Comparison of ENCODE assay signal across 8 cellular contexts in the genomic region with DNA sequence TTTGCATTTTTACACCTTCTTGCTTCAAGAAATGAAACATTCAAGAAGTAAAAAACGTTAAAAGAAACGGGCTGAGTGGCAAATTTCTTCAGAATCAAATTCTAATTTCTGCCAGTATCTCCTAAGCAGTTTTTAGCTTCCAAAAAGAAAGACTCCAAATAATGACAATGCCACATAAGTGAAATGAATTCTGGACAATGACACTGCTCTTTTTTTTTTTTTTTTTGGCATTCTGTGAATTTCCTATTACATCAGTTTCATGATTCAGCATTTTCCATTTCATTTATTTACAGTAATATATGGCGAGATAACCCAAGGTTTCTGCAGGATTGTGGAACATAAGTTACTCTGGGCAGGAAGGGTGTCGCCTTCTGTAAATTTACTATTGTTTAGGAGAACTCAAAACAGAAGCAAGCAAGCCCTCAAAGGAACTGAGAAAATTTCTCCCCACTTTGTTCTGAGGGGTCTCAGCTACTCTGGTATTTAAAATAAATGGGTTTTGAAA. TPM values are rescaled to one million over a fixed set of nuclear protein-coding genes. Genes with fewer than 3 reads are reported as not detected.
DNase-seq lines count a peak whose midpoint lies in the region; ATAC-seq and TF ChIP-seq lines count a peak whose summit lies in the region.

No MANE protein-coding gene starts in this region.

- ATAC-seq in activated T-cell treated with anti-CD3 and anti-CD28 coated beads, Interleukin-2, amount 50 U/mL, for 72 hours (replicated peaks in 1 of 2), result no peak
- ATAC-seq in activated T-helper 17 cell treated with anti-CD3 and anti-CD28 coated beads, Interleukin-2, amount 50 U/mL, for 72 hours (replicated peaks), result no peak

- TF ChIP-seq POLR2A in adrenal gland (IDR thresholded peaks at IDR 0.05), result no peak

- 41% methylated on average over 4 of the region's 4 CpGs for WGBS in thymus
- WGBS in adrenal gland, 4 donors, result 43 to 57% (median 53%) methylated on average over 4 of the region's 4 CpGs

- H3K4me1 ChIP-seq in thymus (ENCODE audit: control insufficient read depth, insufficient read depth, low read length) (peaks cover 4% of the 10 kb centered on the region), adrenal gland (replicated peaks in 1 of 2) (peaks cover 0 to 35% of the 10 kb centered on the region in 2 donors)

- H3K27me3 Mint-ChIP-seq in activated T-cell treated with anti-CD3 and anti-CD28 coated beads, Interleukin-2, amount 50 U/mL, for 72 hours (ENCODE audit: low read depth), result no peaks in the 10 kb centered on the region
- H3K27me3 Mint-ChIP-seq in activated T-helper 17 cell treated with anti-CD3 and anti-CD28 coated beads, Interleukin-2, amount 50 U/mL, for 72 hours, result no peaks in the 10 kb centered on the region

- peak overlapping the region; percentile 96 for H3K4me3 Mint-ChIP-seq in activated T-cell treated with anti-CD3 and anti-CD28 coated beads, Interleukin-2, amount 50 U/mL, for 72 hours
- H3K4me3 Mint-ChIP-seq in activated T-helper 17 cell treated with anti-CD3 and anti-CD28 coated beads, Interleukin-2, amount 50 U/mL, for 72 hours, result peak overlapping the region; percentile 94

- intact Hi-C loops in adrenal gland (cut with DNase I), result no loop called here

- H3K27ac ChIP-seq in thymus (ENCODE audit: low read depth), result no peak overlapping the region
- H3K27ac ChIP-seq in adrenal gland, result no peak overlapping the region

- H3K27ac Mint-ChIP-seq in activated T-cell treated with anti-CD3 and anti-CD28 coated beads, Interleukin-2, amount 50 U/mL, for 72 hours, result peak overlapping the region; percentile 98
- peak overlapping the region; percentile 98 for H3K27ac Mint-ChIP-seq in activated T-helper 17 cell treated with anti-CD3 and anti-CD28 coated beads, Interleukin-2, amount 50 U/mL, for 72 hours

- no peaks in the 10 kb centered on the region for H3K9me3 Mint-ChIP-seq in activated T-cell treated with anti-CD3 and anti-CD28 coated beads, Interleukin-2, amount 50 U/mL, for 72 hours
- no peaks in the 10 kb centered on the region for H3K9me3 Mint-ChIP-seq in activated T-helper 17 cell treated with anti-CD3 and anti-CD28 coated beads, Interleukin-2, amount 50 U/mL, for 72 hours

- H3K9me3 ChIP-seq in iPS-18c (ENCODE audit: control insufficient read depth, insufficient read depth, low read length) (no peaks in the 10 kb centered on the region), thymus (ENCODE audit: control insufficient read depth) (no peaks in the 10 kb centered on the region), adrenal gland (replicated peaks in 1 of 3) (no peaks in the 10 kb centered on the region)

- H3K4me1 Mint-ChIP-seq in activated T-cell treated with anti-CD3 and anti-CD28 coated beads, Interleukin-2, amount 50 U/mL, for 72 hours (ENCODE audit: low read depth), result peaks cover 57% of the 10 kb centered on the region
- peaks cover 46% of the 10 kb centered on the region for H3K4me1 Mint-ChIP-seq in activated T-helper 17 cell treated with anti-CD3 and anti-CD28 coated beads, Interleukin-2, amount 50 U/mL, for 72 hours

- H3K27me3 ChIP-seq in thymus (ENCODE audit: control insufficient read depth, insufficient read depth) (peaks cover 40% of the 10 kb centered on the region), adrenal gland (no peaks in the 10 kb centered on the region)

- H3K36me3 ChIP-seq in thymus (ENCODE audit: control insufficient read depth, insufficient read depth) (no peaks in the 10 kb centered on the region), adrenal gland (replicated peaks in 1 of 2) (no peaks in the 10 kb centered on the region)

- H3K4me3 ChIP-seq in iPS-18c (ENCODE audit: insufficient read depth, low read depth, low read length) (peak overlapping the region; percentile 59), thymus (ENCODE audit: low read length) (peak overlapping the region; percentile 53), adrenal gland (peak overlapping the region in 1 of 4 donors; percentile 74)

- peaks cover 4 to 8% of the 10 kb centered on the region in 2 donors for H3K36me3 Mint-ChIP-seq in activated T-cell treated with anti-CD3 and anti-CD28 coated beads, Interleukin-2, amount 50 U/mL, for 72 hours (ENCODE audit: insufficient read depth in 2 of 2)
- peaks cover 32% of the 10 kb centered on the region for H3K36me3 Mint-ChIP-seq in activated T-helper 17 cell treated with anti-CD3 and anti-CD28 coated beads, Interleukin-2, amount 50 U/mL, for 72 hours (ENCODE audit: low read depth)

- TF ChIP-seq CTCF in adrenal gland (IDR thresholded peaks at IDR 0.05), result no peak

- no peak for DNase-seq in activated T-cell treated with anti-CD3 and anti-CD28 coated beads, Interleukin-2, amount 50 U/mL, for 72 hours
- DNase-seq in activated T-cell treated with anti-CD3 and anti-CD28 coated beads for 4 hours (no peak), adrenal gland (no peak), NCI-H2171 treated with DMSO at 0.1 percent for 48 hours (lab: John Stamatoyannopoulos, UW) (no peak)
- no peak for DNase-seq in activated CD4-positive, alpha-beta T cell treated with anti-CD3 and anti-CD28 coated beads, Interleukin-2, amount 50 U/mL, for 4 hours

RNA-seq across cellular contexts. Expression of a gene that starts 1.3 kb away (rescaled TPM):
- total RNA-seq in activated T-cell treated with anti-CD3 and anti-CD28 coated beads, Interleukin-2, amount 50 U/mL, for 72 hours, result 10 to 100 TPM; 27.7 to 61.2 TPM
- total RNA-seq in activated T-helper 17 cell treated with anti-CD3 and anti-CD28 coated beads, Interleukin-2, amount 50 U/mL, for 72 hours, result 10 to 100 TPM; 39.7 to 70.3 TPM
- polyA plus RNA-seq in thymus (27.4 TPM), adrenal gland (10 to 100 TPM in 1 of 3 donors, 1 to 10 TPM in 2; 2.7 to 14.2 (median 2.8) TPM)
- total RNA-seq in adrenal gland, result 10 to 100 TPM in 4 of 8 donors, 1 to 10 TPM in 4; 2.3 to 23.7 (median 8.6) TPM

RNA-seq across cellular contexts. Expression of a gene that starts 52.5 kb away (rescaled TPM):
- total RNA-seq in activated T-cell treated with anti-CD3 and anti-CD28 coated beads, Interleukin-2, amount 50 U/mL, for 72 hours, result 10 to 100 TPM; 24.1 to 33.9 TPM
- total RNA-seq in activated T-helper 17 cell treated with anti-CD3 and anti-CD28 coated beads, Interleukin-2, amount 50 U/mL, for 72 hours, result 10 to 100 TPM; 21.8 to 33.7 TPM
- polyA plus RNA-seq in thymus (65.3 TPM), adrenal gland (10 to 100 TPM; 22.9 to 52.9 (median 28.6) TPM)
- total RNA-seq in adrenal gland, result 10 to 100 TPM; 32.7 to 62.8 (median 40.6) TPM
